22 cellular contexts compared by ENCODE assay signal in the genomic region with DNA sequence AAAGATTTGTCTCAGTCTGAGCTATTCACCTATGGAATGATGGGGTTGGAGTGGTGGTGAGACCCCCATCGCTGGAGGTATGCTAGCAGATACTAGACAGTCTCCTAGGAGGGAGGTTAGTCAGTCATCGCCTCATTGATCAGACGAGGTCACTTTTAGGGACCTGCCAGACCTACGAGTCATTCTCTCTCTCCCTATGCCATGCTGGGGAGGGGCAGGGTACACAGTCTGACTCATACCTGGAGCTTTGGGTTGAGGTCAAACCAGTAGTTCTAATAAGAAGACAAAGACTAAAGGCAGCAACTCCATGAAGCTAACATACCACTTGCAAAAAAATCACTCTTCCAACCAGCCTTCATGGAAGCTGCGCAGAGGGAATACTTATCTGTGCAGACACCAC.
DNase-seq lines count a peak whose midpoint lies in the region; ATAC-seq, FAIRE-seq and TF ChIP-seq lines count a peak whose summit lies in the region.
"Had no signal": no experiment of that assay in that cellular context is flagged by ENCODE, and none has a peak within 500 bp of the region (broad histone marks: within the 10 kb centered on the region; RNA-seq: fewer than 3 reads in every experiment).

No MANE protein-coding gene starts in this region.

- H3K36me3 ChIP-seq in HepG2 (replicated peaks in 1 of 2; ENCODE audit: control insufficient read depth in 1 of 2, insufficient read depth in 2 of 2, low read length in 2 of 2) (no peaks in the 10 kb centered on the region), neural progenitor cell (no peaks in the 10 kb centered on the region), MM.1S (replicated peaks; ENCODE audit: insufficient read depth, low read length) (no peaks in the 10 kb centered on the region)
- H3K36me3 ChIP-seq: heart right ventricle, left ventricle myocardium inferior, right atrium auricular region, uterus had no signal

- H3K9me2 ChIP-seq in MM.1S (replicated peaks; ENCODE audit: insufficient read depth, low read length): no peaks in the 10 kb centered on the region

- H3K27me3 ChIP-seq in HepG2 (ENCODE audit: control insufficient read depth in 1 of 2, insufficient read depth in 2 of 2, low read length in 2 of 2) (peaks cover 0 to 9% of the 10 kb centered on the region in 2 experiments; a peak in 2 of 5 replicates), neural progenitor cell (no peaks in the 10 kb centered on the region), MM.1S (replicated peaks; ENCODE audit: insufficient read depth, low read length) (no peaks in the 10 kb centered on the region)
- H3K27me3 ChIP-seq: right atrium auricular region, uterus had no signal

- in situ Hi-C loops in Caki2 (cut with HindIII; ENCODE audit: low pct_unique_long_range_greater_than_20kb, low sequenced_read_pairs): no loop called here
- in situ Hi-C loops in HepG2 (cut with HindIII; ENCODE audit: extremely low pct_ligation_motif_present, low pct_unique_long_range_greater_than_20kb): no loop called here

- no peak for FAIRE-seq in HepG2 (lab: Jason Lieb, UNC)
- FAIRE-seq: GM12892 had no signal

- H3K4me1 Mint-ChIP-seq in neural progenitor cell: peaks cover 22% of the 10 kb centered on the region
- H3K4me1 Mint-ChIP-seq: natural killer cell had no signal

- no peak for TF ChIP-seq POLR2A in HepG2 (IDR thresholded peaks at IDR 0.05; ENCODE audit: insufficient read depth in 1 of 2, low read depth in 2 of 2, low read length in 2 of 2)

- no peak overlapping the region for H3K27ac Mint-ChIP-seq in neural progenitor cell
- H3K27ac Mint-ChIP-seq: natural killer cell had no signal

- no peak overlapping the region for H3K4me3 Mint-ChIP-seq in neural progenitor cell
- H3K4me3 Mint-ChIP-seq: natural killer cell had no signal

- peaks cover 11% of the 10 kb centered on the region for H3K27me3 Mint-ChIP-seq in neural progenitor cell (ENCODE audit: insufficient read depth, low read depth)

- H3K4me1 ChIP-seq in HepG2 (ENCODE audit: insufficient read depth, low read length) (peaks cover 7% of the 10 kb centered on the region; the same call in 1 of the 2 replicates), neural progenitor cell (no peaks in the 10 kb centered on the region), MM.1S (ENCODE audit: low read length) (no peaks in the 10 kb centered on the region)
- H3K4me1 ChIP-seq: heart right ventricle, left ventricle myocardium inferior, right atrium auricular region, uterus had no signal

- H2AFZ ChIP-seq in HepG2 (ENCODE audit: low read length) (no peak overlapping the region), neural progenitor cell (replicated peaks) (no peak overlapping the region), MM.1S (ENCODE audit: low read length) (no peak overlapping the region)

- H3K4me2 ChIP-seq in HepG2 (ENCODE audit: low read depth, low read length) (no peak overlapping the region), neural progenitor cell (no peak overlapping the region), MM.1S (ENCODE audit: low read depth, low read length) (no peak overlapping the region)

- POLR2A ChIA-PET in HepG2 (lab: Yijun Ruan, JAX): no interaction called here

- TF ChIP-seq RAD21 in HepG2 (CRISPR knock-in tag; IDR thresholded peaks at IDR 0.05): no peak

- no TSS peak for BruUV-seq in HepG2 (replicated peaks; lab: Mats Ljungman, UMichigan)

- ATAC-seq in HepG2: no peak; the same call in 2 of the 3 replicates
- ATAC-seq: heart right ventricle, natural killer cell had no signal

- TF ChIP-seq EP300 in HepG2 (IDR thresholded peaks at IDR 0.05; ENCODE audit: low read depth in 2 of 2, low read length in 2 of 2): no peak
- TF ChIP-seq EP300 in HepG2 (CRISPR knock-in tag; IDR thresholded peaks at IDR 0.05; ENCODE audit: borderline replicate concordance): no peak

- H3K9ac ChIP-seq in HepG2 (ENCODE audit: insufficient read depth, low read depth, low read length): no peak overlapping the region
- H3K9ac ChIP-seq in neural progenitor cell: no peak overlapping the region
- no peak overlapping the region for H3K9ac ChIP-seq in MM.1S (ENCODE audit: low read length)

- no peak for TF ChIP-seq CTCF in HepG2 (CRISPR knock-in tag; IDR thresholded peaks at IDR 0.05)
- no peak for TF ChIP-seq CTCF in neural progenitor cell (IDR thresholded peaks at IDR 0.05)
- TF ChIP-seq CTCF in MM.1S (IDR thresholded peaks at IDR 0.05; ENCODE audit: low read length): no peak

- no peaks in the 10 kb centered on the region for H3K79me2 ChIP-seq in HepG2 (ENCODE audit: insufficient read depth, low read length)
- no peaks in the 10 kb centered on the region for H3K79me2 ChIP-seq in neural progenitor cell (ENCODE audit: low read depth)
- no peaks in the 10 kb centered on the region for H3K79me2 ChIP-seq in MM.1S (ENCODE audit: low read length)

- H3F3A ChIP-seq in neural progenitor cell (ENCODE audit: low read depth): no peaks in the 10 kb centered on the region
- H3F3A ChIP-seq in MM.1S (ENCODE audit: insufficient read depth, low read length): no peaks in the 10 kb centered on the region

- no peaks in the 10 kb centered on the region for H3K36me3 Mint-ChIP-seq in neural progenitor cell
- H3K36me3 Mint-ChIP-seq: natural killer cell had no signal

- no peaks in the 10 kb centered on the region for H3K9me3 Mint-ChIP-seq in neural progenitor cell
- H3K9me3 Mint-ChIP-seq: natural killer cell had no signal

- CTCF ChIA-PET in HepG2 (lab: Yijun Ruan, JAX; ENCODE audit: low intra/inter-chr PET ratio, low total read pairs): no interaction called here

- intact Hi-C loops in HepG2 (cut with micrococcal nuclease; ENCODE audit: unreplicated experiment): no loop called here

- H3K4me3 ChIP-seq in HepG2 (replicated peaks in 1 of 3; ENCODE audit: insufficient read depth in 1 of 3, low read depth in 2 of 3, low read length in 3 of 3): no peak overlapping the region
- H3K4me3 ChIP-seq in neural progenitor cell: no peak overlapping the region
- no peak overlapping the region for H3K4me3 ChIP-seq in MM.1S (ENCODE audit: low read length)
- H3K4me3 ChIP-seq: heart right ventricle, left ventricle myocardium inferior, right atrium auricular region, uterus had no signal

- no peak overlapping the region for H3K27ac ChIP-seq in HepG2 (ENCODE audit: extremely low read length, insufficient read depth, low read length)
- no peak overlapping the region for H3K27ac ChIP-seq in neural progenitor cell
- H3K27ac ChIP-seq in MM.1S (ENCODE audit: low read length): no peak overlapping the region
- H3K27ac ChIP-seq: heart right ventricle, left ventricle myocardium inferior, right atrium auricular region, uterus had no signal

- H3K9me3 ChIP-seq in HepG2 (ENCODE audit: low read length) (no peaks in the 10 kb centered on the region), neural progenitor cell (ENCODE audit: low read depth) (no peaks in the 10 kb centered on the region), MM.1S (replicated peaks; ENCODE audit: insufficient read depth, low read length) (no peaks in the 10 kb centered on the region)
- H3K9me3 ChIP-seq: heart right ventricle, left ventricle myocardium inferior, right atrium auricular region, uterus had no signal

- WGBS in HepG2 (ENCODE audit: low lambda C conversion rate): 58% methylated on average over 2 of the region's 5 CpGs

- DNase-seq in Caki2 (ENCODE audit: low read depth) (peak; percentile 63), HPDE6-E6E7 (ENCODE audit: extremely low spot score) (peak; percentile 20), amniotic epithelial cell (ENCODE audit: low read depth) (peak; percentile 2), HepG2 (ENCODE audit: low spot score) (peak; percentile 26), NCI-H187 (lab: John Stamatoyannopoulos, UW) (no peak), neural progenitor cell (ENCODE audit: low spot score) (no peak), AG08396 (ENCODE audit: low spot score) (no peak), MM.1S (no peak)
- DNase-seq: activated CD4-positive, alpha-beta T cell treated with anti-CD3 and anti-CD28 coated beads, Interleukin-2, amount 50 U/mL, for 48 hours; activated naive CD4-positive, alpha-beta T cell; C1 segment of cervical spinal cord; central memory CD4-positive, alpha-beta T cell; heart right ventricle; left ventricle myocardium inferior; natural killer cell; NCI-H187 treated with DMSO at 0.1 percent for 48 hours; NCI-H774; SHP77; stimulated activated CD4-positive, alpha-beta T cell treated with anti-CD3 and anti-CD28 coated beads, Interleukin-4, amount 100 ng/mL, for 1 hour; uterus had no signal

- H4K20me1 ChIP-seq in HepG2 (ENCODE audit: insufficient read depth, low read length) (no peaks in the 10 kb centered on the region), neural progenitor cell (ENCODE audit: low read depth) (no peaks in the 10 kb centered on the region), MM.1S (ENCODE audit: insufficient read depth, low read length) (no peaks in the 10 kb centered on the region)

TF ChIP-seq in HepG2, 621 proteins besides CTCF, POLR2A, EP300 and RAD21:
- TF ChIP-seq SNAI1 (CRISPR knock-in tag; IDR thresholded peaks at IDR 0.05; ENCODE audit: borderline replicate concordance) (no peak), FOSL2 (CRISPR knock-in tag; IDR thresholded peaks at IDR 0.05) (peak; percentile 58; the same call in 1 of the 2 replicates)

Comparison
In these comparisons a context has a peak if more than half of its experiments do, and no peak if none do; other contexts are left out.
1. DNase-seq: peak in Caki2 (single experiment), HPDE6-E6E7 (single experiment), amniotic epithelial cell (single experiment) and HepG2 (single experiment); none in NCI-H187 (0 of 2), neural progenitor cell (single experiment), AG08396 (single experiment) and MM.1S (single experiment).